Comparison of ENCODE assay signal across 12 cellular contexts in genomic region chr20:38673261-38673660, GRCh38. TPM values are rescaled to one million over a fixed set of nuclear protein-coding genes. Genes with fewer than 3 reads are reported as not detected.
DNase-seq lines count a peak whose midpoint lies in the region; ATAC-seq, FAIRE-seq and TF ChIP-seq lines count a peak whose summit lies in the region.
"Had no signal": no experiment of that assay in that cellular context is flagged by ENCODE, and none has a peak within 500 bp of the region (broad histone marks: within the 10 kb centered on the region; RNA-seq: fewer than 3 reads in every experiment).

No MANE protein-coding gene starts in this region.

- no peaks in the 10 kb centered on the region for H3K36me3 Mint-ChIP-seq in mesothelial cell of epicardium

- BruUV-seq in K562 (replicated peaks; lab: Mats Ljungman, UMichigan) (no TSS peak), HepG2 (replicated peaks; lab: Mats Ljungman, UMichigan) (no TSS peak)

- CTCF ChIA-PET in K562 (lab: Yijun Ruan, JAX; ENCODE audit: low intra/inter-chr PET ratio) (no interaction called here), HepG2 (lab: Yijun Ruan, JAX; ENCODE audit: low intra/inter-chr PET ratio, low total read pairs) (no interaction called here)

- peak overlapping the region; percentile 79 for H3K4me3 Mint-ChIP-seq in mesothelial cell of epicardium

- H3K36me3 ChIP-seq in BLaER1 (no peaks in the 10 kb centered on the region), K562 (ENCODE audit: control insufficient read depth, insufficient read depth, low read length) (no peaks in the 10 kb centered on the region), HepG2 (replicated peaks in 1 of 2; ENCODE audit: control insufficient read depth in 1 of 2, insufficient read depth in 2 of 2, low read length in 2 of 2) (no peaks in the 10 kb centered on the region)
- H3K36me3 ChIP-seq: ovary had no signal

- H2AFZ ChIP-seq in K562 (ENCODE audit: low read depth, low read length) (peak overlapping the region; percentile 87), HepG2 (ENCODE audit: low read length) (no peak overlapping the region)

- H3K9me3 Mint-ChIP-seq in mesothelial cell of epicardium, result no peaks in the 10 kb centered on the region

- no peaks in the 10 kb centered on the region for H3K27me3 ChIP-seq in BLaER1
- H3K27me3 ChIP-seq in K562 (ENCODE audit: control insufficient read depth in 2 of 2, insufficient read depth in 2 of 2, low read length in 2 of 2), result no peaks in the 10 kb centered on the region
- peaks cover 3 to 14% of the 10 kb centered on the region in 2 experiments; a peak in 3 of 5 replicates for H3K27me3 ChIP-seq in HepG2 (ENCODE audit: control insufficient read depth in 1 of 2, insufficient read depth in 2 of 2, low read length in 2 of 2)
- H3K27me3 ChIP-seq: ovary had no signal

- TF ChIP-seq EP300 in K562 (IDR thresholded peaks at IDR 0.05; ENCODE audit: low read length), result no peak
- TF ChIP-seq EP300 in HepG2 (IDR thresholded peaks at IDR 0.05; ENCODE audit: low read depth in 2 of 2, low read length in 2 of 2), result no peak
- no peak for TF ChIP-seq EP300 in HepG2 (CRISPR knock-in tag; IDR thresholded peaks at IDR 0.05; ENCODE audit: borderline replicate concordance)

- H3K27ac ChIP-seq in BLaER1, result peak overlapping the region; percentile 95
- peak overlapping the region; percentile 78; the same call in 2 of the 3 replicates for H3K27ac ChIP-seq in K562 (ENCODE audit: extremely low read depth, low read depth, low read length)
- no peak overlapping the region for H3K27ac ChIP-seq in HepG2 (ENCODE audit: extremely low read length, insufficient read depth, low read length)
- H3K27ac ChIP-seq: ovary had no signal

- H3K4me1 Mint-ChIP-seq in mesothelial cell of epicardium, result peaks cover 7% of the 10 kb centered on the region

- TF ChIP-seq POLR2A in K562 (conservative IDR thresholded peaks at IDR 0.05) (no peak), HepG2 (IDR thresholded peaks at IDR 0.05; ENCODE audit: insufficient read depth in 1 of 2, low read depth in 2 of 2, low read length in 2 of 2) (no peak)

- intact Hi-C loops in K562 (cut with micrococcal nuclease) (no loop called here), HepG2 (cut with micrococcal nuclease; ENCODE audit: unreplicated experiment) (no loop called here)

- no peak for FAIRE-seq in K562 (lab: Jason Lieb, UNC)
- no peak for FAIRE-seq in HepG2 (lab: Jason Lieb, UNC)
- FAIRE-seq: GM18507 had no signal

- H3K9ac ChIP-seq in BLaER1 (peak overlapping the region; percentile 90; the same call in 1 of the 2 replicates), K562 (ENCODE audit: insufficient read depth in 1 of 2, low read depth in 2 of 2, low read length in 2 of 2) (peak overlapping the region in 1 of 2 experiments; percentile 81; a peak in 2 of 4 replicates), HepG2 (ENCODE audit: insufficient read depth, low read depth, low read length) (no peak overlapping the region)

- H3K4me1 ChIP-seq in BLaER1 (peaks cover 43% of the 10 kb centered on the region), K562 (replicated peaks in 1 of 2; ENCODE audit: control insufficient read depth in 2 of 2, insufficient read depth in 2 of 2, low read length in 2 of 2) (peaks cover 4 to 20% of the 10 kb centered on the region in 2 experiments; a peak in 4 of 5 replicates), HepG2 (ENCODE audit: insufficient read depth, low read length) (peaks cover 9% of the 10 kb centered on the region)

- no peak overlapping the region for H3K27ac Mint-ChIP-seq in mesothelial cell of epicardium

- no peak for ATAC-seq in K562
- no peak for ATAC-seq in HepG2

- no peak for TF ChIP-seq RAD21 in K562 (CRISPR knock-in tag; conservative IDR thresholded peaks at IDR 0.05 in 1 of 2, IDR thresholded peaks at IDR 0.05 in 1 of 2)
- no peak for TF ChIP-seq RAD21 in HepG2 (CRISPR knock-in tag; IDR thresholded peaks at IDR 0.05)

- H3K9me1 ChIP-seq in K562 (ENCODE audit: control insufficient read depth, insufficient read depth, low read length), result no peaks in the 10 kb centered on the region

- TF ChIP-seq CTCF in HFF-Myc (IDR thresholded peaks at IDR 0.05; ENCODE audit: low read depth, low read length, missing control alignments) (no peak), K562 (IDR thresholded peaks at IDR 0.05 in 2 of 3, conservative IDR thresholded peaks at IDR 0.05 in 1 of 3; ENCODE audit: insufficient read depth in 2 of 3, low read depth in 1 of 3, low read length in 3 of 3) (no peak), mesothelial cell of epicardium (IDR thresholded peaks at IDR 0.05; ENCODE audit: unreplicated experiment) (no peak), HepG2 (CRISPR knock-in tag; IDR thresholded peaks at IDR 0.05) (no peak)

- H3K4me3 ChIP-seq in BLaER1 (peak overlapping the region; percentile 80), HFF-Myc (replicated peaks; ENCODE audit: low read depth, low read length) (peak overlapping the region; percentile 47), K562 (peak overlapping the region; percentile 64), HepG2 (replicated peaks in 1 of 3; ENCODE audit: insufficient read depth in 1 of 3, low read depth in 2 of 3, low read length in 3 of 3) (no peak overlapping the region)

- H4K20me1 ChIP-seq in BLaER1 (no peaks in the 10 kb centered on the region), K562 (replicated peaks; ENCODE audit: control insufficient read depth, insufficient read depth, low read length) (no peaks in the 10 kb centered on the region), HepG2 (ENCODE audit: insufficient read depth, low read length) (no peaks in the 10 kb centered on the region)

- H3K27me3 Mint-ChIP-seq in mesothelial cell of epicardium (ENCODE audit: low read depth), result peaks cover 93% of the 10 kb centered on the region

- in situ Hi-C loops in K562 (cut with MboI) (no loop called here), HepG2 (cut with HindIII; ENCODE audit: extremely low pct_ligation_motif_present, low pct_unique_long_range_greater_than_20kb) (no loop called here)

- POLR2A ChIA-PET in K562 (lab: Yijun Ruan, JAX), result interaction anchor here (0.6 to 1.2 kb wide), 3 partner anchors 20 to 252 kb away, joined by 3 to 5 read pairs (median 4); no protein-coding TSS in a partner anchor
- POLR2A ChIA-PET in HepG2 (lab: Yijun Ruan, JAX), result no interaction called here

- peak overlapping the region; percentile 96 for H3K4me2 ChIP-seq in BLaER1
- H3K4me2 ChIP-seq in K562 (ENCODE audit: insufficient read depth, low read length), result peak overlapping the region; percentile 81
- no peak overlapping the region for H3K4me2 ChIP-seq in HepG2 (ENCODE audit: low read depth, low read length)

- H3K9me3 ChIP-seq in BLaER1 (no peaks in the 10 kb centered on the region), K562 (replicated peaks; ENCODE audit: control insufficient read depth, insufficient read depth, low read depth, low read length) (no peaks in the 10 kb centered on the region), HepG2 (ENCODE audit: low read length) (no peaks in the 10 kb centered on the region)
- H3K9me3 ChIP-seq: ovary had no signal

- DNase-seq in HFF-Myc (ENCODE audit: extremely low read depth, low read depth) (no peak), K562 (ENCODE audit: extremely low read depth in 1 of 4, low spot score in 3 of 4) (no peak), mesothelial cell of epicardium (ENCODE audit: low spot score in 2 of 2, unreplicated experiment in 2 of 2) (no peak), iPS-NIHi7 (ENCODE audit: extremely low spot score) (no peak), activated gamma-delta T cell treated with Interleukin-2 at 50 U/mL for 16 hours (no peak), SIG-M5 treated with dmso at 0.1 percent for 504 hours (lab: John Stamatoyannopoulos, UW; ENCODE audit: unreplicated experiment) (no peak), HepG2 (ENCODE audit: low spot score) (no peak)
- DNase-seq: hippocampal formation had no signal

- 75% methylated on average over 5 of the region's 5 CpGs for WGBS in K562 (ENCODE audit: insufficient coverage, low coverage, missing lambda C conversion rate)
- WGBS in HepG2 (ENCODE audit: low lambda C conversion rate), result 56% methylated on average over 5 of the region's 5 CpGs

- no peaks in the 10 kb centered on the region for H3K79me2 ChIP-seq in K562 (ENCODE audit: control insufficient read depth, insufficient read depth, low read length)
- H3K79me2 ChIP-seq in HepG2 (ENCODE audit: insufficient read depth, low read length), result no peaks in the 10 kb centered on the region

RNA-seq across cellular contexts. Expression of gene SLC32A1, which starts 51.0 kb away (rescaled TPM):
- total RNA-seq in K562 (2011; cell fraction: chromatin; rRNA removed; ENCODE audit: low replicate concordance), result 0.16 TPM in 1 of 2 replicates, not detected in the other
- not detected in 2 replicates for total RNA-seq in K562 (2011; cell fraction: nucleolus; rRNA removed)
- total RNA-seq in K562 (2011; cell fraction: nucleoplasm; rRNA removed), result 0.23 TPM in 1 of 2 replicates, not detected in the other
- total RNA-seq in K562 (2014; rRNA removed) (not detected in 2 replicates), K562 (2014; rRNA removed; fragmentation: Illumina TruSeq; extraction: Trizol) (not detected in 2 replicates), K562 (2015; rRNA removed; fragmentation: Illumina TruSeq; extraction: Trizol) (not detected in 2 replicates), K562 (2021) (not detected in 2 replicates), mesothelial cell of epicardium (not detected in 3 replicates), HepG2 (2016; rRNA removed; fragmentation: Illumina TruSeq; extraction: Trizol) (not detected in 2 replicates)
- polyA plus RNA-seq in K562 (2011; rRNA removed) (not detected in 2 replicates), K562 (2014; fragmentation: Illumina TruSeq; extraction: Trizol) (not detected in 2 replicates), K562 (2014; fragmentation: Nextera tagmentation; extraction: Ambion mirVana) (not detected), K562 (2014; rRNA removed) (not detected in 2 replicates), HepG2 (2011; rRNA removed) (not detected in 2 replicates)
- not detected in 2 replicates for polyA plus RNA-seq in K562 (2011; cell fraction: cytosol; rRNA removed)
- not detected in 2 replicates for polyA plus RNA-seq in K562 (2011; cell fraction: nucleus; rRNA removed)
- not detected in 2 replicates for polyA plus RNA-seq in K562 (2012)
- polyA minus RNA-seq in K562 (2011; rRNA and poly(A)+ RNA removed), result not detected in 2 replicates
- not detected in 2 replicates for polyA minus RNA-seq in K562 (2011; cell fraction: cytosol; rRNA and poly(A)+ RNA removed)
- polyA minus RNA-seq in K562 (2011; cell fraction: nucleus; rRNA and poly(A)+ RNA removed), result not detected in 2 replicates
- not detected in 2 replicates for total RNA-seq in HepG2 (2016; cell fraction: cytosol; rRNA removed; fragmentation: Illumina TruSeq; extraction: Trizol; ENCODE audit: low read depth)
- total RNA-seq in HepG2 (2016; cell fraction: insoluble cytoplasmic fraction; rRNA removed; fragmentation: Illumina TruSeq; extraction: Trizol), result not detected in 2 replicates
- not detected in 2 replicates for total RNA-seq in HepG2 (2016; cell fraction: membrane; rRNA removed; fragmentation: Illumina TruSeq; extraction: Trizol)
- total RNA-seq in HepG2 (2016; cell fraction: nucleus; rRNA removed; fragmentation: Illumina TruSeq; extraction: Trizol), result not detected in 2 replicates
- not detected in 2 replicates for polyA plus RNA-seq in HepG2 (2011; cell fraction: cytosol; rRNA removed)
- polyA plus RNA-seq in HepG2 (2011; cell fraction: nucleus; rRNA removed), result not detected in 2 replicates
- polyA plus RNA-seq in HepG2 (2012), result not detected in 2 replicates
- not detected in 2 replicates for polyA plus RNA-seq in HepG2 (2016; cell fraction: cytosol; fragmentation: Illumina TruSeq; extraction: Trizol; ENCODE audit: low read depth)
- not detected in 2 replicates for polyA plus RNA-seq in HepG2 (2016; cell fraction: insoluble cytoplasmic fraction; fragmentation: Illumina TruSeq; extraction: Trizol; ENCODE audit: low read depth)
- polyA plus RNA-seq in HepG2 (2016; cell fraction: membrane; fragmentation: Illumina TruSeq; extraction: Trizol; ENCODE audit: low read depth), result not detected in 2 replicates
- not detected in 2 replicates for polyA plus RNA-seq in HepG2 (2016; cell fraction: nucleus; fragmentation: Illumina TruSeq; extraction: Trizol; ENCODE audit: insufficient read depth, low read depth)
- polyA minus RNA-seq in HepG2 (2011; rRNA and poly(A)+ RNA removed; ENCODE audit: low replicate concordance), result not detected in 2 replicates
- not detected in 2 replicates for polyA minus RNA-seq in HepG2 (2011; cell fraction: cytosol; rRNA and poly(A)+ RNA removed)
- polyA minus RNA-seq in HepG2 (2011; cell fraction: nucleus; rRNA and poly(A)+ RNA removed), result not detected in 2 replicates
- total RNA-seq: activated CD8-positive, alpha-beta memory T cell treated with anti-CD3 and anti-CD28 coated beads for 36 hours; ovary had no signal
- polyA plus RNA-seq: ovary had no signal

Comparison
In these comparisons a context has a peak if more than half of its experiments do, and no peak if none do; other contexts are left out.
1. H3K4me3 ChIP-seq: peak in BLaER1 (single experiment), HFF-Myc (single experiment) and K562 (single experiment); none in HepG2 (0 of 3).